In genomic region chr10:122112625-122113160, GRCh38 we compare ENCODE assay signal across 8 cellular contexts.
A peak's percentile ranks its signal among the peaks of the same experiment; 100 is the strongest.
DNase-seq lines count a peak whose midpoint lies in the region; ATAC-seq and TF ChIP-seq lines count a peak whose summit lies in the region.

No MANE protein-coding gene starts in this region.

- ATAC-seq in GM21381 (IDR thresholded peaks at IDR 0.05; ENCODE audit: unreplicated experiment) (peak; percentile 38), GM18867 (IDR thresholded peaks at IDR 0.05; ENCODE audit: unreplicated experiment) (no peak), GM18873 (IDR thresholded peaks at IDR 0.05; ENCODE audit: low FRiP score, unreplicated experiment) (no peak)

- H3K9ac ChIP-seq in skeletal muscle tissue (ENCODE audit: low read depth in 1 of 3, low read length in 3 of 3) = peak overlapping the region; percentile 85 to 89 (median 86)

- peak; percentile 32 for TF ChIP-seq CTCF in cardiac fibroblast (IDR thresholded peaks at IDR 0.05; ENCODE audit: low read depth, low read length)

- H3K9me3 ChIP-seq in skeletal muscle tissue (ENCODE audit: control insufficient read depth in 3 of 3, low read length in 3 of 3) = no peaks in the 10 kb centered on the region

- H3K27me3 ChIP-seq in skeletal muscle tissue (ENCODE audit: control insufficient read depth in 3 of 3, insufficient read depth in 3 of 3, low read length in 3 of 3) = no peaks in the 10 kb centered on the region

- H3K4me1 ChIP-seq in skeletal muscle tissue (ENCODE audit: control insufficient read depth in 3 of 3, insufficient read depth in 3 of 3, low read length in 3 of 3) = peaks cover 45 to 65% (median 59%) of the 10 kb centered on the region in 3 donors

- peak overlapping the region; percentile 71 to 81 for H3K4me3 ChIP-seq in cardiac fibroblast (replicated peaks in 1 of 2; ENCODE audit: low read depth in 2 of 2, low read length in 2 of 2)
- H3K4me3 ChIP-seq in skeletal muscle tissue (ENCODE audit: low read length in 3 of 3) = peak overlapping the region; percentile 64 to 76 (median 67)

- DNase-seq in NCI-H2196 treated with DMSO at 0.1 percent for 48 hours (lab: John Stamatoyannopoulos, UW; ENCODE audit: unreplicated experiment) = peak; percentile 23
- peak; percentile 93 to 97 for DNase-seq in cardiac fibroblast (ENCODE audit: low read depth in 2 of 2)
- DNase-seq in iPS-NIHi7 (ENCODE audit: extremely low spot score) = peak; percentile 94
- no peak for DNase-seq in NCI-H1092 (lab: John Stamatoyannopoulos, UW)

- peaks cover 0 to 15% (median 7%) of the 10 kb centered on the region in 3 donors for H3K36me3 ChIP-seq in skeletal muscle tissue (ENCODE audit: control insufficient read depth in 3 of 3, insufficient read depth in 3 of 3, low read length in 3 of 3)

- peak overlapping the region; percentile 96 for H3K27ac ChIP-seq in skeletal muscle tissue (ENCODE audit: low read depth, low read length)
